ENCODE assay signal across 8 cellular contexts in genomic region chr15:70761931-70762468, GRCh38. TPM values are rescaled to one million over a fixed set of nuclear protein-coding genes. Genes with fewer than 3 reads are reported as not detected.
A peak's percentile ranks its signal among the peaks of the same experiment; 100 is the strongest.
DNase-seq lines count a peak whose midpoint lies in the region; ATAC-seq and TF ChIP-seq lines count a peak whose summit lies in the region.

No MANE protein-coding gene starts in this region.

- peak overlapping the region in 33 of 59 donors; percentile 18 to 93 (median 82) for H3K27ac ChIP-seq in dorsolateral prefrontal cortex

- POLR2A ChIA-PET in naive thymus-derived CD8-positive, alpha-beta T cell (lab: Charles Lee) = no interaction called here

- H2AFZ ChIP-seq in Loucy (ENCODE audit: low read length) = 0 out of 2 replicates have a peak overlapping the region, but pooled peaks have one; percentile 96

- H3K9me3 ChIP-seq in Loucy (ENCODE audit: insufficient read depth, low read depth, low read length) = no peaks in the 10 kb centered on the region

- intact Hi-C loops in dorsolateral prefrontal cortex (cut with DNase I) = loop anchor here in 1 of 2 donors (5.0 kb wide), 1 partner anchor 50 kb away; no protein-coding TSS in a partner anchor

- no peaks in the 10 kb centered on the region for H3K9me2 ChIP-seq in Loucy (replicated peaks; ENCODE audit: low read depth, low read length)

- TF ChIP-seq CTCF in Loucy (conservative IDR thresholded peaks at IDR 0.05; ENCODE audit: low read length) (no peak), dorsolateral prefrontal cortex (IDR thresholded peaks at IDR 0.05 in 54 of 56, conservative IDR thresholded peaks at IDR 0.05 in 2 of 56; ENCODE audit: low read depth in 1 of 56, partially characterized antibody in 56 of 56) (no peak)

- H3K27ac Mint-ChIP-seq in naive thymus-derived CD8-positive, alpha-beta T cell = peak overlapping the region in 1 of 10 donors; percentile 46

- peaks cover 13% of the 10 kb centered on the region for H3K79me2 ChIP-seq in Loucy (ENCODE audit: insufficient read depth, low read length)

- H3K36me3 ChIP-seq in Loucy (ENCODE audit: insufficient read depth, low read length) = no peaks in the 10 kb centered on the region

- in situ Hi-C loops in ACHN (cut with HindIII; ENCODE audit: low pct_ligation_motif_present, low pct_unique_long_range_greater_than_20kb, low sequenced_read_pairs) = no loop called here

- peaks cover 3% of the 10 kb centered on the region for H4K20me1 ChIP-seq in Loucy (ENCODE audit: insufficient read depth, low read length, poor library complexity, severe bottlenecking)

- H3K4me3 ChIP-seq in Loucy (ENCODE audit: low read length, poor library complexity, severe bottlenecking) = peak overlapping the region; percentile 90
- peak overlapping the region; percentile 63 to 99 (median 83) for H3K4me3 ChIP-seq in dorsolateral prefrontal cortex

- no peaks in the 10 kb centered on the region; the same call in 1 of the 2 replicates for H3F3A ChIP-seq in Loucy (ENCODE audit: low read depth)

- peaks cover 19 to 73% (median 51%) of the 10 kb centered on the region in 5 donors for H3K27me3 Mint-ChIP-seq in naive thymus-derived CD8-positive, alpha-beta T cell

- peak overlapping the region; percentile 98 for H3K4me2 ChIP-seq in Loucy (ENCODE audit: low read depth, low read length, poor library complexity, severe bottlenecking)

- TF ChIP-seq POLR2A in erythroblast (IDR thresholded peaks at IDR 0.05; ENCODE audit: low read length) = no peak

- H3K4me3 Mint-ChIP-seq in naive thymus-derived CD8-positive, alpha-beta T cell = peak overlapping the region; percentile 72 to 92 (median 85)

- H3K27me3 ChIP-seq in Loucy (ENCODE audit: insufficient read depth, low read length, poor library complexity, severe bottlenecking) = peaks cover 6% of the 10 kb centered on the region
- H3K27me3 ChIP-seq in dorsolateral prefrontal cortex = peaks cover 0 to 34% (median 3%) of the 10 kb centered on the region in 45 donors

- H3K9me3 Mint-ChIP-seq in naive thymus-derived CD8-positive, alpha-beta T cell = no peaks in the 10 kb centered on the region

- peaks cover 46% of the 10 kb centered on the region for H3K4me1 ChIP-seq in Loucy (ENCODE audit: insufficient read depth, low read length, poor library complexity, severe bottlenecking)

- peaks cover 0 to 3% (median 0%) of the 10 kb centered on the region in 3 donors for H3K36me3 Mint-ChIP-seq in naive thymus-derived CD8-positive, alpha-beta T cell

- DNase-seq in ACHN = peak; percentile 34
- no peak for DNase-seq in dorsolateral prefrontal cortex
- DNase-seq in naive thymus-derived CD8-positive, alpha-beta T cell = no peak
- DNase-seq in inferior parietal cortex (ENCODE audit: extremely low spot score) = no peak
- DNase-seq in erythroblast (lab: John Stamatoyannopoulos, UW) = no peak

- H3K9ac ChIP-seq in Loucy (ENCODE audit: low read depth, low read length, poor library complexity, severe bottlenecking) = peak overlapping the region; percentile 75

- ATAC-seq in naive thymus-derived CD8-positive, alpha-beta T cell = no peak
- no peak for ATAC-seq in HG03175 (IDR thresholded peaks at IDR 0.05; ENCODE audit: unreplicated experiment)
- ATAC-seq in HG03108 (IDR thresholded peaks at IDR 0.05; ENCODE audit: unreplicated experiment) = no peak

- H3K4me1 Mint-ChIP-seq in naive thymus-derived CD8-positive, alpha-beta T cell = peaks cover 7 to 19% (median 15%) of the 10 kb centered on the region in 4 donors

RNA-seq across cellular contexts. Expression of gene UACA, which starts 1.4 kb away (rescaled TPM):
- 10 to 100 TPM in 115 of 120 experiments, 1 to 10 TPM in 5; 5.4 to 65.1 (median 20.5) TPM for total RNA-seq in dorsolateral prefrontal cortex
- total RNA-seq in naive thymus-derived CD8-positive, alpha-beta T cell = under 1 TPM in 1 of 2 experiments, not detected in 1; 0.13 TPM
- under 1 TPM in 2 of 3 donors, not detected in 1; 0.10 to 0.42 TPM for polyA plus RNA-seq in naive thymus-derived CD8-positive, alpha-beta T cell

Comparison
In these comparisons a context has a peak if more than half of its experiments do, and no peak if none do; other contexts are left out.
1. RNA of gene UACA, which starts 1.4 kb away (total RNA-seq): 5.4 to 65.1 TPM in dorsolateral prefrontal cortex; 0.13 TPM in naive thymus-derived CD8-positive, alpha-beta T cell; every median in the first group is over 4 times any median in the second.